Comparison of ENCODE assay signal across 28 cellular contexts in genomic region chr13:92829930-92830329, GRCh38.
"Had no signal": no experiment of that assay in that cellular context is flagged by ENCODE, and none has a peak within 500 bp of the region (broad histone marks: within the 10 kb centered on the region; RNA-seq: fewer than 3 reads in every experiment).

No MANE protein-coding gene starts in this region.

- DNase-seq: hypothalamus; immature natural killer cell; kidney; left colon; left ventricle myocardium inferior; mesendoderm; naive B cell; ovary; right lobe of liver; stimulated activated CD4-positive, alpha-beta T cell treated with anti-CD3 and anti-CD28 coated beads, Interleukin-1b, Interleukin-23, amount 100 ng/mL, for 48 hours; stimulated activated CD4-positive, alpha-beta T cell treated with anti-CD3 and anti-CD28 coated beads, Interleukin-2, amount 100 ng/mL, for 48 hours; stimulated activated CD4-positive, alpha-beta T cell treated with anti-CD3 and anti-CD28 coated beads, Interleukin-4, amount 100 ng/mL, for 4 hours; stimulated activated CD8-positive, alpha-beta memory T cell treated with anti-CD3 and anti-CD28 coated beads, Interleukin-4, amount 100 ng/mL, for 48 hours; stimulated activated naive CD8-positive, alpha-beta T cell treated with anti-CD3 and anti-CD28 coated beads, Interleukin-15, Interleukin-2, amounts not matched to agents 100 U/mL and 50 U/mL, for 24 hours; stomach; testis; thyroid gland; transverse colon; upper lobe of left lung had no signal

- H3K27me3 Mint-ChIP-seq: naive B cell; natural killer cell treated with Interleukin-12 subunit alpha and Interleukin-12 subunit beta and Interleukin-15 and Interleukin-18, amount 100 ng/mL, for 72 hours; stimulated activated memory B cell treated with anti-CD40 and anti-IgM and Interleukin-4, amounts not matched to agents 10 μg/mL and 1 μg/mL and 100 μg/mL, for 72 hours had no signal

- FAIRE-seq: islet of Langerhans, kidney had no signal

- H3K36me3 ChIP-seq: left ventricle myocardium inferior, ovary, right atrium auricular region, right lobe of liver, stomach, thyroid gland, transverse colon, upper lobe of left lung, vagina had no signal

- H3K27ac Mint-ChIP-seq: immature natural killer cell; mesothelial cell of epicardium; naive B cell; natural killer cell treated with Interleukin-12 subunit alpha and Interleukin-12 subunit beta and Interleukin-15 and Interleukin-18, amount 100 ng/mL, for 72 hours; progenitor cell of endocrine pancreas; stimulated activated memory B cell treated with anti-CD40 and anti-IgM and Interleukin-4, amounts not matched to agents 10 μg/mL and 1 μg/mL and 100 μg/mL, for 72 hours had no signal

- H3K4me1 ChIP-seq: left ventricle myocardium inferior, right atrium auricular region, right lobe of liver, stomach, testis, thyroid gland, transverse colon, upper lobe of left lung, vagina had no signal

- H3K4me3 ChIP-seq: left ventricle myocardium inferior, lung, ovary, right atrium auricular region, right lobe of liver, smooth muscle cell, stomach, testis, thyroid gland, transverse colon, upper lobe of left lung, vagina had no signal

- H3K4me1 Mint-ChIP-seq: immature natural killer cell; naive B cell; stimulated activated memory B cell treated with anti-CD40 and anti-IgM and Interleukin-4, amounts not matched to agents 10 μg/mL and 1 μg/mL and 100 μg/mL, for 72 hours had no signal

- H3K27me3 ChIP-seq: ovary, right atrium auricular region, right lobe of liver, stomach, testis, thyroid gland, transverse colon, upper lobe of left lung, vagina had no signal

- ATAC-seq: left colon; natural killer cell treated with Interleukin-12 subunit alpha and Interleukin-12 subunit beta and Interleukin-15 and Interleukin-18, amount 100 ng/mL, for 72 hours; right lobe of liver; stimulated activated memory B cell treated with anti-CD40 and anti-IgM and Interleukin-4, amounts not matched to agents 10 μg/mL and 1 μg/mL and 100 μg/mL, for 72 hours; stimulated activated naive CD8-positive, alpha-beta T cell treated with anti-CD3 and anti-CD28 coated beads, Interleukin-15, Interleukin-2, amounts not matched to agents 100 U/mL and 50 U/mL, for 24 hours had no signal

- H3K36me3 Mint-ChIP-seq: immature natural killer cell; mesothelial cell of epicardium; naive B cell; natural killer cell treated with Interleukin-12 subunit alpha and Interleukin-12 subunit beta and Interleukin-15 and Interleukin-18, amount 100 ng/mL, for 72 hours; stimulated activated memory B cell treated with anti-CD40 and anti-IgM and Interleukin-4, amounts not matched to agents 10 μg/mL and 1 μg/mL and 100 μg/mL, for 72 hours had no signal

- H3K9me3 ChIP-seq: left ventricle myocardium inferior, ovary, right atrium auricular region, right lobe of liver, stomach, testis, thyroid gland, transverse colon, upper lobe of left lung, vagina had no signal

- H3K27ac ChIP-seq: left ventricle myocardium inferior, ovary, right atrium auricular region, right lobe of liver, stomach, testis, thyroid gland, transverse colon, upper lobe of left lung, vagina had no signal

- H3K4me2 ChIP-seq: smooth muscle cell had no signal

- H3K9me3 Mint-ChIP-seq: stimulated activated memory B cell treated with anti-CD40 and anti-IgM and Interleukin-4, amounts not matched to agents 10 μg/mL and 1 μg/mL and 100 μg/mL, for 72 hours had no signal

- H3K4me3 Mint-ChIP-seq: immature natural killer cell; mesothelial cell of epicardium; naive B cell; natural killer cell treated with Interleukin-12 subunit alpha and Interleukin-12 subunit beta and Interleukin-15 and Interleukin-18, amount 100 ng/mL, for 72 hours; stimulated activated memory B cell treated with anti-CD40 and anti-IgM and Interleukin-4, amounts not matched to agents 10 μg/mL and 1 μg/mL and 100 μg/mL, for 72 hours had no signal
